In the genomic region with DNA sequence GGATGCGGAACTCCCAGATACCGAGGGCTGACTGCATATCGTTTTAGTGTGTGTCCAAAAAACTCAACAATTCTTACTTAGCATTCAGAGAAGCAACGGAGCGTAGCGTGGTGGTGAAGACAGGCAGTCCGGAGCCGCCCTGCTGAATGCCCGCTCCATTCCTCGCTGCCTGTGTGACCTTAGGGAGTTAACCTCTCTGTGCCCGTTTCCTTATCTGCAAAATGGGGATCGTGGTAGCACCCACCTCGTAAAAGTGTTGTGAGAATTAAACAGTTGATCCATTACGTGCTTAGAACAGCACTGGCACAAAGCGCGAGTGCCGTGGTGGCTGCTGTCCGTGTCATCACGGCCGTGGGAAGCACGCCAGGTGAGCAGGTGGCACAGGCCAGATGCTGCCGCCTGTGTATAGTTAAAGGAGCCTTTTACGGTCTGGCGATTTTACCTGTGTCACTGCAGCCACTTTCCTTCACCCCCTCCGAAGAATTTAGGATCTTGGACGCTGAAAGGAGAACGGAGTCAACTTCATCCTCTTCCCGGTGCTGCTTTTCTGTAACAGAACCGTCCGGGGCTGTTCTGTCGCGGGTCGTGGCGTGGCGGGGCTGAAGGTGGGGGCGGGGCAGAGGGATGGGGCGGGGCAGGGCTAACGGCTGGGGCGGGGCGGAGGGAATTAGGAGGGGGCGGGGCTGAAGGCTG, we compare ENCODE assay signal across 8 cellular contexts.
A peak's percentile ranks its signal among the peaks of the same experiment; 100 is the strongest.
DNase-seq lines count a peak whose midpoint lies in the region; ATAC-seq and FAIRE-seq lines count a peak whose summit lies in the region.

No MANE protein-coding gene starts in this region.

- H3K9ac ChIP-seq in rectal smooth muscle tissue (ENCODE audit: low read length): peak overlapping the region; percentile 77

- H3K4me1 ChIP-seq in rectal smooth muscle tissue (ENCODE audit: control insufficient read depth, insufficient read depth, low read length): peaks cover 7% of the 10 kb centered on the region

- peak overlapping the region; percentile 77 for H3K27ac ChIP-seq in rectal smooth muscle tissue (ENCODE audit: low read depth, low read length)

- ATAC-seq in HG02798 (IDR thresholded peaks at IDR 0.05; ENCODE audit: poor library complexity, unreplicated experiment): peak; percentile 14
- no peak for ATAC-seq in GM21717 (IDR thresholded peaks at IDR 0.05; ENCODE audit: unreplicated experiment)

- no peaks in the 10 kb centered on the region for H3K27me3 ChIP-seq in rectal smooth muscle tissue (ENCODE audit: control insufficient read depth, insufficient read depth, low read length)

- DNase-seq in GM03348 (ENCODE audit: low spot score) (peak; percentile 15), RCC 7860 (ENCODE audit: low spot score) (peak; percentile 21), astrocyte of the hippocampus (ENCODE audit: low read depth, low spot score) (peak; percentile 46), hypothalamus (lab: John Stamatoyannopoulos, UW) (peak in 37 of 51 donors; percentile 24 to 85 (median 49)), iPS-NIHi11 (ENCODE audit: low spot score) (no peak)

- H3K36me3 ChIP-seq in rectal smooth muscle tissue (ENCODE audit: control insufficient read depth, insufficient read depth, low read length): no peaks in the 10 kb centered on the region

- H3K4me3 ChIP-seq in rectal smooth muscle tissue (ENCODE audit: low read length): peak overlapping the region; percentile 91

- no peak for FAIRE-seq in RCC 7860 (lab: Jason Lieb, UNC)
